15 cellular contexts compared by ENCODE assay signal in genomic region chr14:94823556-94824341, GRCh38. TPM values are rescaled to one million over a fixed set of nuclear protein-coding genes. Genes with fewer than 3 reads are reported as not detected.
DNase-seq lines count a peak whose midpoint lies in the region; ATAC-seq, FAIRE-seq and TF ChIP-seq lines count a peak whose summit lies in the region.
"Had no signal": no experiment of that assay in that cellular context is flagged by ENCODE, and none has a peak within 500 bp of the region (broad histone marks: within the 10 kb centered on the region; RNA-seq: fewer than 3 reads in every experiment).

No MANE protein-coding gene starts in this region.

- H3K36me3 ChIP-seq in astrocyte (ENCODE audit: insufficient read depth, low read length) (no peaks in the 10 kb centered on the region), colonic mucosa (no peaks in the 10 kb centered on the region)

- H3K9ac ChIP-seq in astrocyte (ENCODE audit: low read length) (no peak overlapping the region), colonic mucosa (ENCODE audit: low read depth in 2 of 2, low read length in 2 of 2) (no peak overlapping the region)

- H3K4me2 ChIP-seq in astrocyte (ENCODE audit: low read length) = no peak overlapping the region

- peaks cover 2% of the 10 kb centered on the region for H3K9me3 ChIP-seq in astrocyte (ENCODE audit: insufficient read depth, low read depth, low read length)
- H3K9me3 ChIP-seq in colonic mucosa = no peaks in the 10 kb centered on the region

- H3K36me3 Mint-ChIP-seq in astrocyte (ENCODE audit: low read depth, unreplicated experiment) = no peaks in the 10 kb centered on the region

- intact Hi-C loops in colonic mucosa (cut with DNase I) = no loop called here

- peaks cover 31% of the 10 kb centered on the region for H3K27me3 Mint-ChIP-seq in astrocyte (ENCODE audit: low read depth, unreplicated experiment)

- no peak for ATAC-seq in HG02973 (IDR thresholded peaks at IDR 0.05; ENCODE audit: unreplicated experiment)
- ATAC-seq: stimulated activated naive CD8-positive, alpha-beta T cell treated with anti-CD3 and anti-CD28 coated beads, Interleukin-15, Interleukin-2, amounts not matched to agents 100 U/mL and 50 U/mL, for 24 hours had no signal

- peak; percentile 17 for TF ChIP-seq CTCF in astrocyte (IDR thresholded peaks at IDR 0.05; ENCODE audit: insufficient read depth, low read depth, low read length)
- TF ChIP-seq CTCF in colonic mucosa (IDR thresholded peaks at IDR 0.05) = no peak

- no peak overlapping the region for H3K4me3 Mint-ChIP-seq in astrocyte (ENCODE audit: unreplicated experiment)

- H3K4me1 Mint-ChIP-seq in astrocyte (ENCODE audit: low read depth, unreplicated experiment) = peaks cover 9% of the 10 kb centered on the region

- H3K27me3 ChIP-seq in astrocyte (ENCODE audit: insufficient read depth, low read length) = no peaks in the 10 kb centered on the region
- no peaks in the 10 kb centered on the region for H3K27me3 ChIP-seq in colonic mucosa

- no peak overlapping the region for H3K4me3 ChIP-seq in Jurkat, Clone E6-1 (ENCODE audit: low read length)
- H3K4me3 ChIP-seq in astrocyte (ENCODE audit: insufficient read depth, low read depth, low read length) = no peak overlapping the region
- no peak overlapping the region for H3K4me3 ChIP-seq in colonic mucosa

- no peaks in the 10 kb centered on the region for H3K79me2 ChIP-seq in astrocyte (ENCODE audit: insufficient read depth, low read length)

- no peak overlapping the region for H2AFZ ChIP-seq in astrocyte (ENCODE audit: low read depth, low read length)

- no peak overlapping the region for H3K27ac Mint-ChIP-seq in astrocyte (ENCODE audit: unreplicated experiment)

- in situ Hi-C loops in Caki2 (cut with HindIII; ENCODE audit: low pct_unique_long_range_greater_than_20kb, low sequenced_read_pairs) = no loop called here

- H3K9me3 Mint-ChIP-seq in astrocyte (ENCODE audit: unreplicated experiment) = peaks cover 18% of the 10 kb centered on the region

- FAIRE-seq in astrocyte (lab: Jason Lieb, UNC) = no peak

- H4K20me1 ChIP-seq in astrocyte (ENCODE audit: insufficient read depth, low read length) = no peaks in the 10 kb centered on the region

- H3K27ac ChIP-seq in astrocyte (ENCODE audit: low read depth, low read length) (no peak overlapping the region), colonic mucosa (no peak overlapping the region)
- H3K27ac ChIP-seq: C4-2B had no signal

- peak; percentile 25 for DNase-seq in Caki2 (ENCODE audit: low read depth)
- DNase-seq in Jurkat, Clone E6-1 (ENCODE audit: low read depth, low spot score) = peak; percentile 55
- DNase-seq in astrocyte (ENCODE audit: low read depth) = peak; percentile 1
- DNase-seq in left kidney (ENCODE audit: low read depth, low spot score) = peak; percentile 43
- DNase-seq in colonic mucosa = no peak
- no peak for DNase-seq in NCI-H2029 treated with DMSO at 0.1 percent for 48 hours (lab: John Stamatoyannopoulos, UW)
- DNase-seq in cerebellar nuclear complex (lab: John Stamatoyannopoulos, UW) = no peak
- DNase-seq: activated CD4-positive, alpha-beta T cell treated with anti-CD3 and anti-CD28 coated beads for 1 hour; MM.1S; NCI-H526; posterior cingulate gyrus; stimulated activated CD4-positive, alpha-beta T cell treated with anti-CD3 and anti-CD28 coated beads, Interleukin-2, amount 100 ng/mL, for 48 hours; stimulated activated naive CD8-positive, alpha-beta T cell treated with anti-CD3 and anti-CD28 coated beads, Interleukin-15, Interleukin-2, amounts not matched to agents 100 U/mL and 50 U/mL, for 24 hours had no signal

- H3K4me1 ChIP-seq in astrocyte (ENCODE audit: insufficient read depth, low read length) (no peaks in the 10 kb centered on the region), colonic mucosa (no peaks in the 10 kb centered on the region)

RNA-seq across cellular contexts. Expression of gene GSC, which starts 53.8 kb away (rescaled TPM):
- not detected in 2 replicates for total RNA-seq in Caki2 (2014; rRNA removed; shearing (Covaris generic); ENCODE audit: low replicate concordance)
- polyA plus RNA-seq in Jurkat, Clone E6-1 (2012; ENCODE audit: insufficient read depth, insufficient read length) = 9.7 TPM
- total RNA-seq in astrocyte = not detected in 2 replicates
- total RNA-seq in colonic mucosa = not detected

Comparison
In these comparisons a context has a peak if more than half of its experiments do, and no peak if none do; other contexts are left out.
1. DNase-seq: peak in Caki2 (single experiment), Jurkat, Clone E6-1 (single experiment), astrocyte (single experiment) and left kidney (single experiment); none in colonic mucosa (single experiment), NCI-H2029 treated with DMSO at 0.1 percent for 48 hours (single experiment) and cerebellar nuclear complex (0 of 2).